ENCODE assay signal across 8 cellular contexts in the genomic region with DNA sequence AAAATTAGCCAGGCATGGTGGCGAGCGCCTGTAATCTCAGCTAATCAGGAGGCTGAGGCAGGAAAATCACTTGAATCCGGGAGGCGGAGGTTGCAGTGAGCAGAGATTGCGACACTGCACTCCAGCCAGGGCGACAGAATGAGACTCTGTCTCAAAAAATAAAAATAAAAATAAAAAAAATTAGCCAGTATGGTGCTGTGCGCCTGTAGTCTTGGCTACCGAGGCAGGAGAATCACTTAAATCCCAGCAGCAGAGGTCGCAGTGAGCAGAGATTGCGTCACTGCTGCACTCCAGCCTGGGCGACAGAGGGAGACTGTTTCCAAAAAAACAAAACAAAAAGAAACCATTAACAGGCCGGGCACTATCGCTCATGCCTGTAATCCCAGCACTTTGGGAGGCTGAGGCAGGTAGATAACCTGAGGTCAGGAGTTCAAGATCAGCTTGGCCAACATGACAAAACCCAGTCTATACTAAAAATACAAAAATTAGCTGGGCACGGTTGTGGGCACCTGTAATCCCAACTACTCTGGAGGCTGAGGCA. TPM values are rescaled to one million over a fixed set of nuclear protein-coding genes. Genes with fewer than 3 reads are reported as not detected.
DNase-seq lines count a peak whose midpoint lies in the region; ATAC-seq and TF ChIP-seq lines count a peak whose summit lies in the region.
"Not testable (repeated sequence)": the region's sequence is repeated elsewhere in the genome, so short reads cannot be mapped to it uniquely, and the experiment has no call there.

No MANE protein-coding gene starts in this region.

- not testable (repeated sequence) for DNase-seq in GM12864 (ENCODE audit: low read depth)
- DNase-seq in NB4 (ENCODE audit: low read depth) (peak; percentile 81), adipocyte (ENCODE audit: low read depth) (peak; percentile 89), fibroblast of gingiva (ENCODE audit: low read depth) (peak; percentile 82), lower lobe of right lung (peak; percentile 78)
- DNase-seq in T-helper 2 cell treated with Interferon-gamma antibody and Interleukin-4, amounts not matched to agents 5 μg/mL and 100 μg/mL, for 36 hours (ENCODE audit: low spot score), result peak; percentile 33

- H3K36me3 Mint-ChIP-seq in T-helper 2 cell treated with Interferon-gamma antibody and Interleukin-4, amounts not matched to agents 5 μg/mL and 100 μg/mL, for 36 hours (ENCODE audit: low read depth), result peaks cover 37% of the 10 kb centered on the region

- not testable (repeated sequence) for H3K9me3 Mint-ChIP-seq in T-helper 2 cell treated with Interferon-gamma antibody and Interleukin-4, amounts not matched to agents 5 μg/mL and 100 μg/mL, for 36 hours

- H3K27me3 Mint-ChIP-seq in T-helper 2 cell treated with Interferon-gamma antibody and Interleukin-4, amounts not matched to agents 5 μg/mL and 100 μg/mL, for 36 hours (ENCODE audit: low read depth), result not testable (repeated sequence)

- H3K9me3 ChIP-seq in adipocyte (ENCODE audit: control insufficient read depth, low read length); lower lobe of right lung; skeletal muscle tissue (ENCODE audit: control insufficient read depth in 3 of 3, low read length in 3 of 3): not testable (repeated sequence)

- H3K27ac ChIP-seq in ACC112 (ENCODE audit: low read depth, low read length), result peak overlapping the region; percentile 32; the same call in 1 of the 2 replicates
- peak overlapping the region; percentile 39 for H3K27ac ChIP-seq in lower lobe of right lung
- peak overlapping the region; percentile 47 for H3K27ac ChIP-seq in skeletal muscle tissue (ENCODE audit: low read depth, low read length)

- H3K4me1 ChIP-seq in ACC112 (ENCODE audit: control insufficient read depth, insufficient read depth, low read length, unreplicated experiment); adipocyte (ENCODE audit: control insufficient read depth, insufficient read depth, low read length); lower lobe of right lung; skeletal muscle tissue (ENCODE audit: control insufficient read depth in 3 of 3, insufficient read depth in 3 of 3, low read length in 3 of 3): not testable (repeated sequence)

- H3K4me3 Mint-ChIP-seq in T-helper 2 cell treated with Interferon-gamma antibody and Interleukin-4, amounts not matched to agents 5 μg/mL and 100 μg/mL, for 36 hours, result not testable (repeated sequence)

- H3K9ac ChIP-seq in adipocyte (ENCODE audit: low read length) (peak overlapping the region; percentile 56), skeletal muscle tissue (ENCODE audit: low read depth in 1 of 3, low read length in 3 of 3) (peak overlapping the region; percentile 40 to 45 (median 43))

- peak overlapping the region; percentile 58 for H3K4me3 ChIP-seq in ACC112 (ENCODE audit: low read depth, low read length)
- H3K4me3 ChIP-seq in GM12864 (ENCODE audit: low read depth, low read length); NB4 (ENCODE audit: low read depth, low read length); lower lobe of right lung: not testable (repeated sequence)
- H3K4me3 ChIP-seq in adipocyte (ENCODE audit: low read length), result peak overlapping the region; percentile 66
- H3K4me3 ChIP-seq in skeletal muscle tissue (ENCODE audit: low read length in 3 of 3), result peak overlapping the region in 1 of 3 donors; percentile 48

- peak overlapping the region; percentile 71 for H3K27ac Mint-ChIP-seq in T-helper 2 cell treated with Interferon-gamma antibody and Interleukin-4, amounts not matched to agents 5 μg/mL and 100 μg/mL, for 36 hours

- not testable (repeated sequence) for H3K79me2 ChIP-seq in ACC112 (ENCODE audit: control insufficient read depth, insufficient read depth, low read length, unreplicated experiment)

- intact Hi-C loops in lower lobe of right lung (cut with DNase I), result not testable (repeated sequence)

- not testable (repeated sequence) for TF ChIP-seq POLR2A in NB4 (IDR thresholded peaks at IDR 0.05; ENCODE audit: extremely low read depth, insufficient read length)

- TF ChIP-seq CTCF in GM12864 (IDR thresholded peaks at IDR 0.05; ENCODE audit: low read depth, low read length, missing control alignments), result peak; percentile 36
- TF ChIP-seq CTCF in NB4 (IDR thresholded peaks at IDR 0.05; ENCODE audit: low read depth, low read length), result peak; percentile 68
- peak; percentile 68 for TF ChIP-seq CTCF in lower lobe of right lung (IDR thresholded peaks at IDR 0.05)

- not testable (repeated sequence) for H2AFZ ChIP-seq in ACC112 (ENCODE audit: low read length, unreplicated experiment)

- peak; percentile 90 to 93 for ATAC-seq in lower lobe of right lung

- H3K27me3 ChIP-seq in ACC112 (ENCODE audit: insufficient read depth, low read length); adipocyte (replicated peaks; ENCODE audit: control insufficient read depth, insufficient read depth, low read length); lower lobe of right lung (ENCODE audit: low read depth); skeletal muscle tissue (ENCODE audit: control insufficient read depth in 3 of 3, insufficient read depth in 3 of 3, low read length in 3 of 3): not testable (repeated sequence)

- H3K36me3 ChIP-seq in ACC112 (ENCODE audit: insufficient read depth, low read length), result not testable (repeated sequence)
- H3K36me3 ChIP-seq in adipocyte (ENCODE audit: control insufficient read depth, insufficient read depth, low read length, severe bottlenecking) (peaks cover 20% of the 10 kb centered on the region), lower lobe of right lung (peaks cover 42% of the 10 kb centered on the region), skeletal muscle tissue (ENCODE audit: control insufficient read depth in 3 of 3, insufficient read depth in 3 of 3, low read length in 3 of 3) (peaks cover 21 to 28% (median 25%) of the 10 kb centered on the region in 3 donors)

- H3K4me1 Mint-ChIP-seq in T-helper 2 cell treated with Interferon-gamma antibody and Interleukin-4, amounts not matched to agents 5 μg/mL and 100 μg/mL, for 36 hours (ENCODE audit: low read depth), result peaks cover 21% of the 10 kb centered on the region

RNA-seq across cellular contexts. Expression of a gene that starts 33.4 kb away (rescaled TPM):
- total RNA-seq in lower lobe of right lung (not detected), skeletal muscle tissue (not detected)

RNA-seq across cellular contexts. Expression of a gene that starts 41.8 kb away (rescaled TPM):
- total RNA-seq in lower lobe of right lung, result 16.4 TPM
- total RNA-seq in skeletal muscle tissue, result 12.5 TPM

RNA-seq across cellular contexts. Expression of a gene that starts 41.8 kb away (rescaled TPM):
- total RNA-seq in lower lobe of right lung (5.8 TPM), skeletal muscle tissue (3.1 TPM)

RNA-seq across cellular contexts. Expression of a gene that starts 46.5 kb away (rescaled TPM):
- not detected for total RNA-seq in lower lobe of right lung
- not detected for total RNA-seq in skeletal muscle tissue

RNA-seq across cellular contexts. Expression of a gene that starts 55.4 kb away (rescaled TPM):
- 18.5 TPM for total RNA-seq in lower lobe of right lung
- total RNA-seq in skeletal muscle tissue, result 1.6 TPM
